Comparison of ENCODE assay signal across 9 cellular contexts in genomic region chr18:48545690-48546365, GRCh38. TPM values are rescaled to one million over a fixed set of nuclear protein-coding genes. Genes with fewer than 3 reads are reported as not detected.
DNase-seq lines count a peak whose midpoint lies in the region; ATAC-seq, FAIRE-seq and TF ChIP-seq lines count a peak whose summit lies in the region.
"Had no signal": no experiment of that assay in that cellular context is flagged by ENCODE, and none has a peak within 500 bp of the region (broad histone marks: within the 10 kb centered on the region; RNA-seq: fewer than 3 reads in every experiment).

No MANE protein-coding gene starts in this region.

- H3K4me1 ChIP-seq in A549, result peaks cover 69% of the 10 kb centered on the region
- peaks cover 60% of the 10 kb centered on the region for H3K4me1 ChIP-seq in suprapubic skin

- TF ChIP-seq POLR2A in A549 (IDR thresholded peaks at IDR 0.05; ENCODE audit: low read length) (no peak), suprapubic skin (IDR thresholded peaks at IDR 0.05) (no peak)

- no peaks in the 10 kb centered on the region for H3K27me3 ChIP-seq in suprapubic skin

- peaks cover 49% of the 10 kb centered on the region for H3K4me1 Mint-ChIP-seq in MCF 10A (ENCODE audit: insufficient read depth, unreplicated experiment)

- no TSS peak for BruUV-seq in MCF 10A (replicated peaks; lab: Mats Ljungman, UMichigan)

- H3K36me3 Mint-ChIP-seq in MCF 10A (ENCODE audit: insufficient read depth, unreplicated experiment), result no peaks in the 10 kb centered on the region
- H3K36me3 Mint-ChIP-seq: CD4-positive, CD25-positive, alpha-beta regulatory T cell had no signal

- DNase-seq in A549 (ENCODE audit: low read depth in 1 of 2, low spot score in 1 of 2) (peak in 1 of 2 experiments; percentile 19), NCI-H146 (lab: John Stamatoyannopoulos, UW) (peak; percentile 88), MCF 10A (ENCODE audit: unreplicated experiment) (peak; percentile 27), iris pigment epithelial cell (ENCODE audit: low read depth) (peak; percentile 64), suprapubic skin (ENCODE audit: low spot score in 2 of 2) (peak; percentile 76 to 78)
- no peak for DNase-seq in activated CD4-positive, alpha-beta T cell treated with anti-CD3 and anti-CD28 coated beads for 48 hours
- DNase-seq: CD4-positive, CD25-positive, alpha-beta regulatory T cell had no signal

- ATAC-seq in A549 (no peak), GM18511 (IDR thresholded peaks at IDR 0.05; ENCODE audit: unreplicated experiment) (no peak), HG03460 (IDR thresholded peaks at IDR 0.05; ENCODE audit: unreplicated experiment) (no peak)

- FAIRE-seq in A549 (lab: Jason Lieb, UNC), result no peak

- H3K27ac Mint-ChIP-seq in MCF 10A (ENCODE audit: low read depth, unreplicated experiment), result peak overlapping the region; percentile 95
- H3K27ac Mint-ChIP-seq: CD4-positive, CD25-positive, alpha-beta regulatory T cell had no signal

- WGBS in A549 (ENCODE audit: missing lambda C conversion rate), result 79% methylated on average over 7 of the region's 13 CpGs
- 35% methylated on average over 7 of the region's 13 CpGs for WGBS in suprapubic skin

- no peak for TF ChIP-seq EP300 in A549 (IDR thresholded peaks at IDR 0.05)
- no peak for TF ChIP-seq EP300 in suprapubic skin (IDR thresholded peaks at IDR 0.05)

- no peaks in the 10 kb centered on the region for H3K9me3 Mint-ChIP-seq in MCF 10A (ENCODE audit: unreplicated experiment)

- POLR2A ChIA-PET in A549 (lab: Yijun Ruan, JAX), result interaction anchor here (0.6 kb wide), 1 partner anchor 78 kb away, joined by 5 read pairs; no protein-coding TSS in a partner anchor
- POLR2A ChIA-PET in MCF 10A (lab: Yijun Ruan, JAX), result no interaction called here

- no peaks in the 10 kb centered on the region for H3K27me3 Mint-ChIP-seq in MCF 10A (ENCODE audit: insufficient read depth, unreplicated experiment)

- no peak for TF ChIP-seq RAD21 in A549 (conservative IDR thresholded peaks at IDR 0.05 in 1 of 2, IDR thresholded peaks at IDR 0.05 in 1 of 2)

- TF ChIP-seq CTCF in A549 (IDR thresholded peaks at IDR 0.05), result no peak
- TF ChIP-seq CTCF in MCF 10A (IDR thresholded peaks at IDR 0.05; ENCODE audit: unreplicated experiment), result no peak
- TF ChIP-seq CTCF in suprapubic skin (IDR thresholded peaks at IDR 0.05), result no peak

- intact Hi-C loops in MCF 10A (cut with micrococcal nuclease), result no loop called here

- H3K36me3 ChIP-seq in suprapubic skin, result no peaks in the 10 kb centered on the region

- CTCF ChIA-PET in A549 (lab: Yijun Ruan, JAX) (interaction anchor here (1.4 to 2.5 kb wide), 2 partner anchors 32 to 70 kb away, joined by 3 to 13 read pairs; no protein-coding TSS in a partner anchor), MCF 10A (lab: Yijun Ruan, JAX) (interaction anchor here (0.6 to 1.1 kb wide), 4 partner anchors 10 to 611 kb away, joined by 3 to 5 read pairs (median 4); no protein-coding TSS in a partner anchor)

- H3K27ac ChIP-seq in A549 (peak overlapping the region in 1 of 2 experiments; percentile 74; a peak in 3 of 6 replicates), suprapubic skin (no peak overlapping the region)

- H3K4me3 ChIP-seq in A549, result no peak overlapping the region
- H3K4me3 ChIP-seq in suprapubic skin, result no peak overlapping the region

- H3K4me3 Mint-ChIP-seq in MCF 10A (ENCODE audit: unreplicated experiment), result peak overlapping the region; percentile 25
- H3K4me3 Mint-ChIP-seq: CD4-positive, CD25-positive, alpha-beta regulatory T cell had no signal

- peak overlapping the region; percentile 20; the same call in 1 of the 3 replicates for H3K4me2 ChIP-seq in A549

- H3K9me3 ChIP-seq in A549 (no peaks in the 10 kb centered on the region), suprapubic skin (no peaks in the 10 kb centered on the region)

TF ChIP-seq in A549, 52 proteins besides CTCF, POLR2A, EP300 and RAD21:
- TF ChIP-seq, protein P1, sequence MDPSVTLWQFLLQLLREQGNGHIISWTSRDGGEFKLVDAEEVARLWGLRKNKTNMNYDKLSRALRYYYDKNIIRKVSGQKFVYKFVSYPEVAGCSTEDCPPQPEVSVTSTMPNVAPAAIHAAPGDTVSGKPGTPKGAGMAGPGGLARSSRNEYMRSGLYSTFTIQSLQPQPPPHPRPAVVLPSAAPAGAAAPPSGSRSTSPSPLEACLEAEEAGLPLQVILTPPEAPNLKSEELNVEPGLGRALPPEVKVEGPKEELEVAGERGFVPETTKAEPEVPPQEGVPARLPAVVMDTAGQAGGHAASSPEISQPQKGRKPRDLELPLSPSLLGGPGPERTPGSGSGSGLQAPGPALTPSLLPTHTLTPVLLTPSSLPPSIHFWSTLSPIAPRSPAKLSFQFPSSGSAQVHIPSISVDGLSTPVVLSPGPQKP (IDR thresholded peaks at IDR 0.05; ENCODE audit: low read depth, low read length), result no peak
- TF ChIP-seq MAFK (IDR thresholded peaks at IDR 0.05; ENCODE audit: partially characterized antibody) (peak; percentile 15), ZC3H11A (IDR thresholded peaks at IDR 0.05) (no peak), HOXA7 (CRISPR knock-in tag; IDR thresholded peaks at IDR 0.05) (no peak)

RNA-seq across cellular contexts. Expression of gene CTIF, which starts 7.0 kb away (rescaled TPM):
- 14.6 and 17.0 TPM in 2 replicates for polyA plus RNA-seq in A549 (2011; rRNA removed)
- 12.5 and 15.6 TPM in 2 replicates for polyA plus RNA-seq in A549 (2012; cell fraction: cytosol; rRNA removed)
- polyA plus RNA-seq in A549 (2012; cell fraction: nucleus; rRNA removed), result 55.4 and 60.4 TPM in 2 replicates
- 23.0 to 30.0 TPM (median 24.7 TPM) in 3 replicates for polyA plus RNA-seq in A549 (2017; fragmentation: RNase III; extraction: RNeasy Plus Mini Kit Qiagen cat#74134 plus additional on column Dnase treatment)
- polyA minus RNA-seq in A549 (2011; rRNA and poly(A)+ RNA removed), result 18.0 and 26.5 TPM in 2 replicates
- 82.2 and 95.8 TPM in 2 replicates for total RNA-seq in MCF 10A (2022)
- total RNA-seq in suprapubic skin, result 10 to 100 TPM; 29.0 to 61.5 (median 37.7) TPM
